Comparison of ENCODE assay signal across 8 cellular contexts in the genomic region with DNA sequence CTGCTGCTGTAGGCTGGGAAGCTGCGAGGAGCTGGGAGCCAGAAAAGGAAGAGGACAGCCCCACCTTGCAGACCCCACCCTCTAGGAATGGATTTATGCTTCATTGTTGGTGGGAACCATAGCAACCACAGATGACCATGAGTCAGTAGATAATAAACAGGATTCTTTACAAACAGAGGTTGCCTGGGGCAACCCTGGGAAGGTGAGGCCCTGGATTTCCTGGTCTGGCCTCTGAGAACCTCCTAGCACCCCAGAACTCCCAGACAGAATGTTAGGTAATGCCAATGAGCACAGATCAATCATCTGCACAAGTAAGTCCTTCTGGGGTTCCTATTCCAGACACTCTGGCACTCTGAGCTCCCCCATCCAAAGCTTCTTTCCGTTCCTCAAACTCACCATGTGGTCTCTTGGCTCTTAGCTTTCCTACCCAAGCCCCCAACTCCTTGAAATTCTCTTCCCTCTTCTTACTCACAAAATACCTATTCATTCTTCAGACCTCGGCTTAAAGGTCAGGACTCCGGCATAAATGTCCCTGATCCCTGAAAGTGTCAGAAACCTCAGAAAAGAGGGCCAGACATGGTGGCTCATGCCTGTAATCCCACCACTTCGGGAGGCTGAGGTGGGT. TPM values are rescaled to one million over a fixed set of nuclear protein-coding genes. Genes with fewer than 3 reads are reported as not detected.
DNase-seq lines count a peak whose midpoint lies in the region; ATAC-seq, FAIRE-seq and TF ChIP-seq lines count a peak whose summit lies in the region.

No MANE protein-coding gene starts in this region.

- no peaks in the 10 kb centered on the region for H3K27me3 ChIP-seq in pancreas

- H3K4me3 Mint-ChIP-seq in chondrocyte (ENCODE audit: unreplicated experiment): no peak overlapping the region

- no peaks in the 10 kb centered on the region for H3K9me3 Mint-ChIP-seq in chondrocyte (ENCODE audit: low read depth)

- DNase-seq in ELR (ENCODE audit: low read depth): peak; percentile 92
- DNase-seq in NCI-H774 (lab: John Stamatoyannopoulos, UW): peak; percentile 76
- DNase-seq in fibroblast of gingiva (ENCODE audit: low read depth): peak; percentile 83
- peak in 2 of 6 donors; percentile 61 to 71 for DNase-seq in pancreas
- DNase-seq in activated CD4-positive, CD25-positive, alpha-beta regulatory T cell (lab: John Stamatoyannopoulos, UW): no peak
- DNase-seq in NCI-H446 (lab: John Stamatoyannopoulos, UW): no peak
- no peak for DNase-seq in chondrocyte (ENCODE audit: low spot score)

- intact Hi-C loops in pancreas (cut with DNase I): no loop called here

- TF ChIP-seq CTCF in pancreas (IDR thresholded peaks at IDR 0.05) (no peak), chondrocyte (IDR thresholded peaks at IDR 0.05) (no peak)

- H3K9me3 ChIP-seq in pancreas: no peaks in the 10 kb centered on the region

- H3K27me3 Mint-ChIP-seq in chondrocyte (ENCODE audit: low read depth): no peaks in the 10 kb centered on the region

- peak overlapping the region; percentile 30 to 82 (median 72) for H3K27ac ChIP-seq in pancreas

- no peak overlapping the region for H3K27ac Mint-ChIP-seq in chondrocyte (ENCODE audit: unreplicated experiment)

- H3K4me3 ChIP-seq in pancreas: no peak overlapping the region

- no peaks in the 10 kb centered on the region for H3K36me3 Mint-ChIP-seq in chondrocyte (ENCODE audit: low read depth)

- H3K4me1 ChIP-seq in pancreas: peaks cover 7 to 18% (median 9%) of the 10 kb centered on the region in 3 donors

- WGBS in pancreas, 2 donors: 71% methylated on average over 5 of the region's 5 CpGs

- H3K36me3 ChIP-seq in pancreas: no peaks in the 10 kb centered on the region

- peak; percentile 82 to 92 (median 84) for ATAC-seq in pancreas
- no peak for ATAC-seq in HG03378 (IDR thresholded peaks at IDR 0.05; ENCODE audit: unreplicated experiment)

- no peak for FAIRE-seq in pancreas (lab: Jason Lieb, UNC)

- peaks cover 23% of the 10 kb centered on the region for H3K4me1 Mint-ChIP-seq in chondrocyte (ENCODE audit: low read depth)

RNA-seq across cellular contexts. Expression of a gene that starts 15.2 kb away (rescaled TPM):
- 10 to 100 TPM in 1 of 6 donors, 1 to 10 TPM in 5; 5.2 to 13.1 (median 7.2) TPM for total RNA-seq in pancreas
- 10 to 100 TPM; 15.7 to 23.5 TPM for polyA plus RNA-seq in pancreas
- total RNA-seq in chondrocyte: 0.21 to 0.35 TPM in 2 of 3 replicates, not detected in the other

RNA-seq across cellular contexts. Expression of a gene that starts 46.6 kb away (rescaled TPM):
- total RNA-seq in pancreas (10 to 100 TPM; 23.5 to 68.1 (median 36.6) TPM), chondrocyte (88.5 to 128 TPM (median 127 TPM) in 3 replicates)
- 10 to 100 TPM; 34.2 to 43.6 TPM for polyA plus RNA-seq in pancreas

Comparison
In these comparisons a context has a peak if more than half of its experiments do, and no peak if none do; other contexts are left out.
1. DNase-seq: peak in ELR (single experiment), NCI-H774 (single experiment) and fibroblast of gingiva (single experiment); none in activated CD4-positive, CD25-positive, alpha-beta regulatory T cell (0 of 4), NCI-H446 (0 of 2) and chondrocyte (single experiment).